8 cellular contexts compared by ENCODE assay signal in genomic region chr2:49192041-49192440, GRCh38. TPM values are rescaled to one million over a fixed set of nuclear protein-coding genes. Genes with fewer than 3 reads are reported as not detected.
"Had no signal": no experiment of that assay in that cellular context is flagged by ENCODE, and none has a peak within 500 bp of the region (broad histone marks: within the 10 kb centered on the region; RNA-seq: fewer than 3 reads in every experiment).

No MANE protein-coding gene starts in this region.

- ATAC-seq: K562 had no signal

- H2AFZ ChIP-seq: GM23248 had no signal

- H3K4me3 Mint-ChIP-seq: H9 had no signal

- H3K27ac ChIP-seq: GM23248, HL-60 had no signal

- H3K27ac Mint-ChIP-seq: H9 had no signal

- DNase-seq: GM23248, H9, HCEC 1CT, IMR-90, KG1 had no signal

- H3K4me3 ChIP-seq: GM23248, K562 had no signal

RNA-seq across cellular contexts. Expression of gene FSHR, which starts 37.7 kb away (rescaled TPM):
- total RNA-seq: GM23248, H1, H9, IMR-90, K562 had no signal
- polyA plus RNA-seq: GM23248, H1, IMR-90, K562 had no signal
